28 cellular contexts compared by ENCODE assay signal in the genomic region with DNA sequence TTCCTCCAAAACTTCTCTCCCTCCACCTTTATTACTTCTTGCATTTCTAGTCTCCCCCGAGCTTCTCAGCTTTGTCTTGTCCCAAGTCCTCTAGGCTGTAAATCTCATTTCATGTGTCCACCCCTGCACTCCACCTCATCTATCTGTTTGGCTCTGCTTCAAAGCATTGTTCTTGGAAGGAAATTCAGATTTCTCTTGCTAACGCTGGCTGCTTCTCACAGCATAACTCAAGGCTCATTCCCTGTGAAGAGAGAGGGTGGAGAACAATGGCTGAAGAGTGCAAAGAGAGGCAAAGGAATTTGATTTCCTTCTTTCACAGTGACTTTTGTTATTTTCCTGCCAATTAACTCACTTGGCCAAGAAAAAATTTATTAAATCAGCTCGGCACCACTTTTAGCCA.
"Had no signal": no experiment of that assay in that cellular context is flagged by ENCODE, and none has a peak within 500 bp of the region (broad histone marks: within the 10 kb centered on the region; RNA-seq: fewer than 3 reads in every experiment).

No MANE protein-coding gene starts in this region.

- H3K4me1 ChIP-seq: adrenal gland, body of pancreas, colonic mucosa, esophagus squamous epithelium, gastroesophageal sphincter had no signal

- H3K36me3 ChIP-seq: adrenal gland, cardiac muscle cell, colonic mucosa, esophagus squamous epithelium, gastroesophageal sphincter had no signal

- H3K4me3 ChIP-seq: adrenal gland, body of pancreas, cardiac muscle cell, colonic mucosa, esophagus squamous epithelium, gastroesophageal sphincter had no signal

- H3K9me3 ChIP-seq: adrenal gland, body of pancreas, colonic mucosa, esophagus squamous epithelium had no signal

- H3K27me3 ChIP-seq: adrenal gland, body of pancreas, cardiac muscle cell, colonic mucosa, esophagus squamous epithelium, gastroesophageal sphincter had no signal

- ATAC-seq: activated CD4-positive, alpha-beta T cell treated with anti-CD3 and anti-CD28 coated beads for 36 hours; activated CD8-positive, alpha-beta memory T cell treated with anti-CD3 and anti-CD28 coated beads, Interleukin-2, amount 10 ng/mL, durations not matched to agents 7 days and 5 days; activated CD8-positive, alpha-beta T cell treated with anti-CD3 and anti-CD28 coated beads, Interleukin-2, amount 10 ng/mL, durations not matched to agents 7 days and 5 days; activated naive CD8-positive, alpha-beta T cell treated with anti-CD3 and anti-CD28 coated beads, Interleukin-2, amount 50 U/mL, for 24 hours; body of pancreas; gastroesophageal sphincter had no signal

- DNase-seq: activated CD4-positive, alpha-beta memory T cell treated with anti-CD3 and anti-CD28 coated beads for 36 hours; activated CD4-positive, alpha-beta T cell treated with anti-CD3 and anti-CD28 coated beads for 36 hours; activated CD4-positive, alpha-beta T cell treated with anti-CD3 and anti-CD28 coated beads, Interleukin-2, amount 10 ng/mL, durations not matched to agents 24 days and 14 days; activated CD4-positive, CD25-positive, alpha-beta regulatory T cell; activated CD4-positive, CD25-positive, alpha-beta regulatory T cell treated with anti-CD3 and anti-CD28 coated beads, Interleukin-2, amount 50 U/mL, for 72 hours; activated CD8-positive, alpha-beta memory T cell treated with anti-CD3 and anti-CD28 coated beads, Interleukin-2, amount 10 ng/mL, durations not matched to agents 7 days and 5 days; activated CD8-positive, alpha-beta memory T cell treated with anti-CD3 and anti-CD28 coated beads, Interleukin-2, amount 50 U/mL, for 4 hours; activated CD8-positive, alpha-beta T cell treated with anti-CD3 and anti-CD28 coated beads, Interleukin-2, amount 10 ng/mL, durations not matched to agents 7 days and 5 days; activated effector memory CD4-positive, alpha-beta T cell treated with anti-CD3 and anti-CD28 coated beads, Interleukin-2, amount 50 U/mL, for 16 hours; activated naive CD4-positive, alpha-beta T cell treated with anti-CD3 and anti-CD28 coated beads for 36 hours; activated naive CD8-positive, alpha-beta T cell treated with anti-CD3 and anti-CD28 coated beads for 36 hours; activated naive CD8-positive, alpha-beta T cell treated with anti-CD3 and anti-CD28 coated beads, Interleukin-2, amount 50 U/mL, for 24 hours; activated T-cell treated with anti-CD3 and anti-CD28 coated beads, Interleukin-2, amount 50 U/mL, for 1 hour; activated T-cell treated with anti-CD3 and anti-CD28 coated beads, Interleukin-2, amount 50 U/mL, for 48 hours; adrenal gland; amygdala; aorta; body of pancreas; central memory CD4-positive, alpha-beta T cell; cerebellar nuclear complex; colonic mucosa; effector CD8-positive, alpha-beta T cell; esophagus squamous epithelium; foreskin melanocyte; T-helper 2 cell had no signal

- H3K27ac ChIP-seq: adrenal gland, body of pancreas, cardiac muscle cell, colonic mucosa, epithelial cell of prostate, esophagus squamous epithelium, gastroesophageal sphincter had no signal
